33 cellular contexts compared by ENCODE assay signal in the genomic region with DNA sequence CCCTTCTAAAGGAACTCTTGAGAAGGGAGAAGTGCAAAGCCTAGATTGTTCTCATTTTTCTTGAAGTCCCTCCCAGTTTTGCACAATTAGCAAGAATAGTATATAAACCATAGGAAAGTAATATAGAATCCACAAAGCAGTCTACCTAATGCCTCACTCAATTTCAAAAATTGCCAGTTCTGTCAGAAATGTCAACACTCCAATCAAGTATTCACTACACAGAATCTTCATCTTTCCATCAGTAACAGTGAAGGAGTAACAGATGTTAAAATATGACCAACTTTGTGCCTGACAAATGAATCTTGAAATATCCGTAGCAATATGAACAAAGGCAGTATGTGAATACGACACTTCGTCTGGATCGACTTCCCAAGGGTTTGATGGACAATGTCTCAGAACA.
"Had no signal": no experiment of that assay in that cellular context is flagged by ENCODE, and none has a peak within 500 bp of the region (broad histone marks: within the 10 kb centered on the region; RNA-seq: fewer than 3 reads in every experiment).

No MANE protein-coding gene starts in this region.

- H3K27me3 Mint-ChIP-seq: activated CD4-positive, alpha-beta memory T cell treated with anti-CD3 and anti-CD28 coated beads, Interleukin-2, amount 10 ng/mL, durations not matched to agents 7 days and 5 days; activated CD4-positive, alpha-beta T cell treated with anti-CD3 and anti-CD28 coated beads, Interleukin-2, amount 10 ng/mL, durations not matched to agents 7 days and 5 days; activated naive CD4-positive, alpha-beta T cell treated with anti-CD3 and anti-CD28 coated beads, Interleukin-2, amount 10 ng/mL, durations not matched to agents 7 days and 5 days; activated naive CD8-positive, alpha-beta T cell treated with anti-CD3 and anti-CD28 coated beads, Interleukin-2, amount 10 ng/mL, durations not matched to agents 7 days and 5 days; activated T-cell treated with anti-CD3 and anti-CD28 coated beads, Interleukin-2, amount 50 U/mL, for 24 hours; effector memory CD8-positive, alpha-beta T cell had no signal

- H3K9me3 ChIP-seq: ascending aorta, esophagus squamous epithelium, gastroesophageal sphincter had no signal

- H3K4me3 ChIP-seq: ascending aorta, esophagus squamous epithelium, gastroesophageal sphincter had no signal

- H3K27ac ChIP-seq: ascending aorta, brain microvascular endothelial cell, epithelial cell of prostate, esophagus squamous epithelium, gastroesophageal sphincter, VCaP had no signal

- H3K4me3 Mint-ChIP-seq: activated CD4-positive, alpha-beta memory T cell treated with anti-CD3 and anti-CD28 coated beads, Interleukin-2, amount 10 ng/mL, durations not matched to agents 7 days and 5 days; activated CD4-positive, alpha-beta T cell treated with anti-CD3 and anti-CD28 coated beads, Interleukin-2, amount 10 ng/mL, durations not matched to agents 7 days and 5 days; activated naive CD4-positive, alpha-beta T cell treated with anti-CD3 and anti-CD28 coated beads, Interleukin-2, amount 10 ng/mL, durations not matched to agents 7 days and 5 days; activated naive CD8-positive, alpha-beta T cell treated with anti-CD3 and anti-CD28 coated beads, Interleukin-2, amount 10 ng/mL, durations not matched to agents 7 days and 5 days; activated T-cell treated with anti-CD3 and anti-CD28 coated beads, Interleukin-2, amount 50 U/mL, for 24 hours; activated T-cell treated with anti-CD3 and anti-CD28 coated beads, Interleukin-2, amount 50 U/mL, for 72 hours; effector memory CD8-positive, alpha-beta T cell; WTC11 had no signal

- H3K36me3 ChIP-seq: ascending aorta, brain microvascular endothelial cell had no signal

- H3K27ac Mint-ChIP-seq: activated CD4-positive, alpha-beta memory T cell treated with anti-CD3 and anti-CD28 coated beads, Interleukin-2, amount 10 ng/mL, durations not matched to agents 7 days and 5 days; activated CD4-positive, alpha-beta T cell treated with anti-CD3 and anti-CD28 coated beads, Interleukin-2, amount 10 ng/mL, durations not matched to agents 7 days and 5 days; activated naive CD4-positive, alpha-beta T cell treated with anti-CD3 and anti-CD28 coated beads, Interleukin-2, amount 10 ng/mL, durations not matched to agents 7 days and 5 days; activated naive CD4-positive, alpha-beta T cell treated with anti-CD3 and anti-CD28 coated beads, Interleukin-2, amount 50 U/mL, for 72 hours; activated naive CD8-positive, alpha-beta T cell treated with anti-CD3 and anti-CD28 coated beads, Interleukin-2, amount 10 ng/mL, durations not matched to agents 7 days and 5 days; activated T-cell treated with anti-CD3 and anti-CD28 coated beads, Interleukin-2, amount 50 U/mL, for 24 hours; activated T-cell treated with anti-CD3 and anti-CD28 coated beads, Interleukin-2, amount 50 U/mL, for 72 hours; effector memory CD8-positive, alpha-beta T cell; WTC11 had no signal

- H3K27me3 ChIP-seq: ascending aorta, brain microvascular endothelial cell, esophagus squamous epithelium, gastroesophageal sphincter had no signal

- ATAC-seq: activated naive CD4-positive, alpha-beta T cell treated with anti-CD3 and anti-CD28 coated beads, Interleukin-2, amount 50 U/mL, for 72 hours; activated T-cell treated with anti-CD3 and anti-CD28 coated beads, Interleukin-2, amount 50 U/mL, for 72 hours; effector memory CD8-positive, alpha-beta T cell; gastroesophageal sphincter; WTC11 had no signal

- DNase-seq: activated CD4-positive, alpha-beta memory T cell treated with anti-CD3 and anti-CD28 coated beads, Interleukin-2, amount 10 ng/mL, durations not matched to agents 7 days and 5 days; activated CD4-positive, alpha-beta T cell treated with anti-CD3 and anti-CD28 coated beads for 1 hour; activated CD4-positive, alpha-beta T cell treated with anti-CD3 and anti-CD28 coated beads for 4 hours; activated CD4-positive, alpha-beta T cell treated with anti-CD3 and anti-CD28 coated beads, Interleukin-2, amount 10 ng/mL, durations not matched to agents 7 days and 5 days; activated CD4-positive, alpha-beta T cell treated with anti-CD3 and anti-CD28 coated beads, Interleukin-2, amount 50 U/mL, for 4 hours; activated CD8-positive, alpha-beta memory T cell treated with anti-CD3 and anti-CD28 coated beads, Interleukin-2, amount 50 U/mL, for 48 hours; activated gamma-delta T cell; activated naive CD4-positive, alpha-beta T cell; activated naive CD4-positive, alpha-beta T cell treated with anti-CD3 and anti-CD28 coated beads, Interleukin-2, amount 10 ng/mL, durations not matched to agents 7 days and 5 days; activated naive CD8-positive, alpha-beta T cell treated with anti-CD3 and anti-CD28 coated beads, Interleukin-2, amount 10 ng/mL, durations not matched to agents 7 days and 5 days; activated T-cell treated with anti-CD3 and anti-CD28 coated beads for 4 hours; activated T-cell treated with anti-CD3 and anti-CD28 coated beads, Interleukin-2, amount 50 U/mL, for 24 hours; activated T-cell treated with anti-CD3 and anti-CD28 coated beads, Interleukin-2, amount 50 U/mL, for 72 hours; brain microvascular endothelial cell; cortex of kidney; dermis blood vessel endothelial cell; effector CD4-positive, alpha-beta T cell; effector memory CD8-positive, alpha-beta T cell; esophagus squamous epithelium; foreskin melanocyte; head of caudate nucleus; SW 1271; T-helper 1 cell; T-helper 2 cell had no signal

- FAIRE-seq: bronchial epithelial cell, colon, endothelial cell of umbilical vein had no signal

- H3K9me3 Mint-ChIP-seq: activated T-cell treated with anti-CD3 and anti-CD28 coated beads, Interleukin-2, amount 50 U/mL, for 72 hours; effector memory CD8-positive, alpha-beta T cell had no signal
